Comparison of ENCODE assay signal across 18 cellular contexts in genomic region chr20:61806995-61807394, GRCh38.
DNase-seq lines count a peak whose midpoint lies in the region; TF ChIP-seq lines count a peak whose summit lies in the region.
"Had no signal": no experiment of that assay in that cellular context is flagged by ENCODE, and none has a peak within 500 bp of the region (broad histone marks: within the 10 kb centered on the region; RNA-seq: fewer than 3 reads in every experiment).

No MANE protein-coding gene starts in this region.

- H3K27ac ChIP-seq in BLaER1 treated with 17β-estradiol and CSF1 and Interleukin-3, amounts not matched to agents 10 nM and 100 nM, result no peak overlapping the region
- no peak overlapping the region for H3K27ac ChIP-seq in osteoblast (ENCODE audit: low read depth, low read length)
- H3K27ac ChIP-seq: C4-2B, RWPE1, SJCRH30 had no signal

- H3K9me3 Mint-ChIP-seq in glutamatergic neuron (ENCODE audit: unreplicated experiment) (peaks cover 2% of the 10 kb centered on the region), CD14-positive monocyte (peaks cover 0 to 57% (median 21%) of the 10 kb centered on the region in 7 donors)
- H3K9me3 Mint-ChIP-seq in activated T-cell treated with anti-CD3 and anti-CD28 coated beads, Interleukin-2, amount 50 U/mL, for 24 hours, result no peaks in the 10 kb centered on the region
- H3K9me3 Mint-ChIP-seq: IgD-negative memory B cell had no signal

- TF ChIP-seq CTCF in glutamatergic neuron (IDR thresholded peaks at IDR 0.05; ENCODE audit: partially characterized antibody, unreplicated experiment), result no peak
- no peak for TF ChIP-seq CTCF in osteoblast (IDR thresholded peaks at IDR 0.05; ENCODE audit: extremely low read depth, low read depth, low read length)
- no peak for TF ChIP-seq CTCF in CD14-positive monocyte (IDR thresholded peaks at IDR 0.05)

- no peak overlapping the region for H3K27ac Mint-ChIP-seq in glutamatergic neuron (ENCODE audit: unreplicated experiment)
- H3K27ac Mint-ChIP-seq in CD14-positive monocyte, result no peak overlapping the region
- H3K27ac Mint-ChIP-seq in activated T-cell treated with anti-CD3 and anti-CD28 coated beads, Interleukin-2, amount 50 U/mL, for 24 hours, result no peak overlapping the region

- no peaks in the 10 kb centered on the region for H3K79me2 ChIP-seq in osteoblast (ENCODE audit: insufficient read depth, low read length)

- H3K27me3 Mint-ChIP-seq in glutamatergic neuron (ENCODE audit: unreplicated experiment) (peaks cover 9% of the 10 kb centered on the region), CD14-positive monocyte (ENCODE audit: low read depth in 3 of 3) (peaks cover 5 to 20% (median 11%) of the 10 kb centered on the region in 3 donors)
- peaks cover 13% of the 10 kb centered on the region for H3K27me3 Mint-ChIP-seq in activated T-cell treated with anti-CD3 and anti-CD28 coated beads, Interleukin-2, amount 50 U/mL, for 24 hours
- H3K27me3 Mint-ChIP-seq: IgD-negative memory B cell had no signal

- no peaks in the 10 kb centered on the region for H3K36me3 ChIP-seq in BLaER1 treated with 17β-estradiol and CSF1 and Interleukin-3, amounts not matched to agents 10 nM and 100 nM
- no peaks in the 10 kb centered on the region for H3K36me3 ChIP-seq in osteoblast (ENCODE audit: insufficient read depth, low read length)
- H3K36me3 ChIP-seq: SJCRH30 had no signal

- peak overlapping the region in 8 of 11 experiments; percentile 72 to 97 (median 82); a peak in 16 of 22 replicates for H3K4me2 ChIP-seq in BLaER1 treated with 17β-estradiol and CSF1 and Interleukin-3, amounts not matched to agents 10 nM and 100 nM
- H3K4me2 ChIP-seq in osteoblast (ENCODE audit: insufficient read depth, low read length), result no peak overlapping the region

- DNase-seq in NCI-H1417 (lab: John Stamatoyannopoulos, UW) (peak in 2 of 3 experiments; percentile 40 to 65), NCI-H1417 treated with DMSO at 0.1 percent for 48 hours (lab: John Stamatoyannopoulos, UW) (no peak), glutamatergic neuron (peak; percentile 5), osteoblast (ENCODE audit: insufficient read length, low spot score, missing footprints) (peak; percentile 83), NCI-H146 (lab: John Stamatoyannopoulos, UW) (no peak), CD14-positive monocyte (ENCODE audit: low spot score) (no peak)
- DNase-seq in activated T-cell treated with anti-CD3 and anti-CD28 coated beads, Interleukin-2, amount 50 U/mL, for 24 hours, result no peak
- DNase-seq: 8988T; GOT3; NCI-H1436; NCI-H1930; NCI-H69; NK-92 treated with Interleukin-12 subunit alpha and Interleukin-12 subunit beta, amount 100 ng/mL, for 24 hours had no signal

- no peak overlapping the region for H2AFZ ChIP-seq in osteoblast (ENCODE audit: low read length)

- no peaks in the 10 kb centered on the region for H3K36me3 Mint-ChIP-seq in glutamatergic neuron (ENCODE audit: unreplicated experiment)
- H3K36me3 Mint-ChIP-seq in CD14-positive monocyte, result no peaks in the 10 kb centered on the region
- H3K36me3 Mint-ChIP-seq in activated T-cell treated with anti-CD3 and anti-CD28 coated beads, Interleukin-2, amount 50 U/mL, for 24 hours (ENCODE audit: low read depth), result no peaks in the 10 kb centered on the region

- no peak overlapping the region for H3K4me3 ChIP-seq in BLaER1 treated with 17β-estradiol and CSF1 and Interleukin-3, amounts not matched to agents 10 nM and 100 nM
- no peak overlapping the region for H3K4me3 ChIP-seq in osteoblast (ENCODE audit: insufficient read depth, low read length)
- H3K4me3 ChIP-seq: SJCRH30 had no signal

- H3K27me3 ChIP-seq in BLaER1 treated with 17β-estradiol and CSF1 and Interleukin-3, amounts not matched to agents 10 nM and 100 nM, result peaks cover 39 to 69% (median 59%) of the 10 kb centered on the region in 11 experiments
- H3K27me3 ChIP-seq in osteoblast (ENCODE audit: insufficient read depth, low read length), result peaks cover 10% of the 10 kb centered on the region

- H3K4me1 ChIP-seq in BLaER1 treated with 17β-estradiol and CSF1 and Interleukin-3, amounts not matched to agents 10 nM and 100 nM, result peaks cover 21 to 80% (median 73%) of the 10 kb centered on the region in 10 experiments; a peak in 19 of 20 replicates
- H3K4me1 ChIP-seq in osteoblast (ENCODE audit: insufficient read depth, low read length), result no peaks in the 10 kb centered on the region
- H3K4me1 ChIP-seq: SJCRH30 had no signal

- H3K9me3 ChIP-seq in BLaER1 treated with 17β-estradiol and CSF1 and Interleukin-3, amounts not matched to agents 10 nM and 100 nM (replicated peaks in 1 of 11), result no peaks in the 10 kb centered on the region
- no peaks in the 10 kb centered on the region for H3K9me3 ChIP-seq in osteoblast (ENCODE audit: low read depth, low read length)
- H3K9me3 ChIP-seq: SJCRH30 had no signal

- H3K4me3 Mint-ChIP-seq in glutamatergic neuron (ENCODE audit: unreplicated experiment), result no peak overlapping the region
- no peak overlapping the region for H3K4me3 Mint-ChIP-seq in CD14-positive monocyte
- H3K4me3 Mint-ChIP-seq in activated T-cell treated with anti-CD3 and anti-CD28 coated beads, Interleukin-2, amount 50 U/mL, for 24 hours, result no peak overlapping the region
- H3K4me3 Mint-ChIP-seq: IgD-negative memory B cell had no signal

- peak overlapping the region in 1 of 11 experiments; percentile 37; a peak in 1 of 22 replicates for H3K9ac ChIP-seq in BLaER1 treated with 17β-estradiol and CSF1 and Interleukin-3, amounts not matched to agents 10 nM and 100 nM

- intact Hi-C loops in CD14-positive monocyte (cut with micrococcal nuclease), result no loop called here

- H3K4me1 Mint-ChIP-seq in glutamatergic neuron (ENCODE audit: low read depth, unreplicated experiment) (peaks cover 20% of the 10 kb centered on the region), CD14-positive monocyte (peaks cover 4% of the 10 kb centered on the region)
- H3K4me1 Mint-ChIP-seq in activated T-cell treated with anti-CD3 and anti-CD28 coated beads, Interleukin-2, amount 50 U/mL, for 24 hours (ENCODE audit: low read depth), result peaks cover 5% of the 10 kb centered on the region
- H3K4me1 Mint-ChIP-seq: IgD-negative memory B cell had no signal

- H4K20me1 ChIP-seq in BLaER1 treated with 17β-estradiol and CSF1 and Interleukin-3, amounts not matched to agents 10 nM and 100 nM, result peaks cover 0 to 38% (median 20%) of the 10 kb centered on the region in 11 experiments; a peak in 16 of 22 replicates
- H4K20me1 ChIP-seq in osteoblast (ENCODE audit: insufficient read depth, low read length), result no peaks in the 10 kb centered on the region

Comparison
In these comparisons a context has a peak if more than half of its experiments do, and no peak if none do; other contexts are left out.
1. DNase-seq: peak in NCI-H1417 (2 of 3), glutamatergic neuron (single experiment) and osteoblast (single experiment); none in NCI-H1417 treated with DMSO at 0.1 percent for 48 hours (single experiment), NCI-H146 (single experiment), CD14-positive monocyte (single experiment) and activated T-cell treated with anti-CD3 and anti-CD28 coated beads, Interleukin-2, amount 50 U/mL, for 24 hours (single experiment).